ENCODE assay signal across 21 cellular contexts in the genomic region with DNA sequence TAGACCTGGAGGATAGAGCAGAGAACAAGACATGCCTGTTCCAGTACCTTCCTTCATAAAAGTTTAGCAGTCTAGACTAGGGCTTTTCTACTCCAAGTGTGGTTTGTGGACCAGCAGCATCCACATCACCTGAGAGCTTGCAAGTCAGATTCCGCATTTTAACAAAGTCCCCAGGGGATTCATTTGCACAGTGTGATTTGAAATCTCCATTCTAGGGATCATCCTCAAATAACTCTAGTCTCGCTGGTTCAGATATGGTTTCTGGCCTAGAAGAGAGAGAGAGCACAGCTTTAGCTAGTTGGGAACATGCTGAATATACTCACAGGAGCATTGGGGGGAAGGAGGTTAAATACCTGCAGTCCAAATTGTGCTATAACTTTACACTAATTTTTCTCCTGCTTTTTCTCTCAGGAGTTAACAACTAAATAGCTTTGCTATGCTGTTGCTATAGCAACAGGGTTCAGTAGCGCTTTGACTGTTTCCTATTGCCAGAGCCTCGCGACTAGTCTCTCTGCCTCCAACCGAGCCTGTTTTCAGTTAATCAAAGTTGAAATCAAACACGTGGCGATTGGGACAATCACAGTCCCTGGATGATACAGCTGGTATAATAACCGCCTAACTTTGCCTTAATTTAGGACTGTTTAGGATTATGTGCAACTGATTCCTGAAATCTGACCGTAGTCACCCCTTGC.
DNase-seq lines count a peak whose midpoint lies in the region; ATAC-seq, FAIRE-seq and TF ChIP-seq lines count a peak whose summit lies in the region.
"Had no signal": no experiment of that assay in that cellular context is flagged by ENCODE, and none has a peak within 500 bp of the region (broad histone marks: within the 10 kb centered on the region; RNA-seq: fewer than 3 reads in every experiment).

No MANE protein-coding gene starts in this region.

- DNase-seq in NCI-H1417 (lab: John Stamatoyannopoulos, UW) (peak in 2 of 3 experiments; percentile 12 to 57), NCI-H1417 treated with DMSO at 0.1 percent for 48 hours (lab: John Stamatoyannopoulos, UW) (no peak), Karpas-422 (peak; percentile 79), H1 (ENCODE audit: low read depth in 1 of 2, low spot score in 2 of 2) (no peak), osteoblast (ENCODE audit: insufficient read length, low spot score, missing footprints) (peak; percentile 69), left lung (no peak)
- DNase-seq: activated B cell treated with CpG ODN at 0.5 μM for 24 hours; activated CD4-positive, alpha-beta T cell treated with anti-CD3 and anti-CD28 coated beads, Interleukin-2, amount 50 U/mL, for 48 hours; activated gamma-delta T cell treated with Interleukin-2 at 50 U/mL for 16 hours; Calu3; islet precursor cell; NCI-H1092 treated with DMSO at 0.1 percent for 48 hours; NCI-H2107; NK-92 treated with Interleukin-12 subunit alpha and Interleukin-12 subunit beta, amount 100 ng/mL, for 24 hours; Peyer's patch had no signal

- CTCF ChIA-PET in H1 (lab: Charles Lee; ENCODE audit: partially characterized antibody), result interaction anchor here (1.0 to 4.9 kb wide), 4 partner anchors 11 to 126 kb away, joined by 3 to 36 read pairs (median 11); no protein-coding TSS in a partner anchor

- no peak overlapping the region for H4K8ac ChIP-seq in H1 (ENCODE audit: extremely low read depth, insufficient read depth, low read length)

- no peak overlapping the region for H3K14ac ChIP-seq in H1 (ENCODE audit: insufficient read length)

- peak; percentile 13 for FAIRE-seq in H1 (lab: Jason Lieb, UNC)
- FAIRE-seq: A204.1, G401.6 had no signal

- no peak overlapping the region for H2BK5ac ChIP-seq in H1 (ENCODE audit: low read depth, low read length)

- H3K9me2 ChIP-seq in Karpas-422 (replicated peaks; ENCODE audit: insufficient read depth, low read length), result no peaks in the 10 kb centered on the region

- H2BK20ac ChIP-seq in H1 (ENCODE audit: low read length), result no peak overlapping the region

- no peak overlapping the region for H2BK15ac ChIP-seq in H1 (ENCODE audit: low read length)

- no peaks in the 10 kb centered on the region for H4K20me1 ChIP-seq in Karpas-422 (ENCODE audit: insufficient read depth, low read depth, low read length)
- no peaks in the 10 kb centered on the region for H4K20me1 ChIP-seq in H1 (replicated peaks in 1 of 2; ENCODE audit: control insufficient read depth in 1 of 2, insufficient read depth in 2 of 2, low read length in 2 of 2)
- H4K20me1 ChIP-seq in osteoblast (ENCODE audit: insufficient read depth, low read length), result no peaks in the 10 kb centered on the region
- H4K20me1 ChIP-seq: BLaER1 had no signal

- no peak overlapping the region for H2BK12ac ChIP-seq in H1 (ENCODE audit: low read depth, low read length)

- H3K4me2 ChIP-seq in Karpas-422 (ENCODE audit: low read depth, low read length, poor library complexity, severe bottlenecking) (peak overlapping the region; percentile 50), H1 (ENCODE audit: insufficient read depth in 1 of 2, low read depth in 2 of 2, low read length in 2 of 2) (no peak overlapping the region; a peak in 1 of 4 replicates), osteoblast (ENCODE audit: insufficient read depth, low read length) (no peak overlapping the region)
- H3K4me2 ChIP-seq: BLaER1 had no signal

- no peak overlapping the region for H3K18ac ChIP-seq in H1 (ENCODE audit: extremely low read depth, low read length)

- WGBS in H1 (ENCODE audit: extremely low coverage in 1 of 2, insufficient coverage in 1 of 2, insufficient read length in 1 of 2, insufficient replicate concordance in 2 of 2, low coverage in 1 of 2, low lambda C conversion rate in 2 of 2, missing lambda C conversion rate in 1 of 2), 2 experiments, result 42% methylated on average over 10 of the region's 10 CpGs; no CpG with 5 or more reads in 1 of the 2 experiments

- TF ChIP-seq CTCF in H1 (IDR thresholded peaks at IDR 0.05; ENCODE audit: control extremely low read depth in 1 of 3, insufficient read depth in 1 of 3, low read depth in 1 of 3, low read length in 3 of 3), result no peak
- no peak for TF ChIP-seq CTCF in osteoblast (IDR thresholded peaks at IDR 0.05; ENCODE audit: extremely low read depth, low read depth, low read length)
- TF ChIP-seq CTCF in left lung (IDR thresholded peaks at IDR 0.05), result no peak

- intact Hi-C loops in left lung (cut with DNase I), result no loop called here

- no peak overlapping the region for H2AFZ ChIP-seq in Karpas-422 (ENCODE audit: low read length)
- no peak overlapping the region for H2AFZ ChIP-seq in H1 (ENCODE audit: low read length)
- no peak overlapping the region for H2AFZ ChIP-seq in osteoblast (ENCODE audit: low read length)

- no peaks in the 10 kb centered on the region for H3K23me2 ChIP-seq in H1 (ENCODE audit: low read depth, low read length)

- no peak overlapping the region for H3K56ac ChIP-seq in H1 (replicated peaks; ENCODE audit: insufficient read length, low read depth, low read length)

- H3K9ac ChIP-seq in Karpas-422 (ENCODE audit: low read length) (no peak overlapping the region), H1 (replicated peaks in 1 of 4; ENCODE audit: extremely low read depth in 1 of 4, low read depth in 3 of 4, low read length in 3 of 4) (no peak overlapping the region)
- H3K9ac ChIP-seq: BLaER1 had no signal

- H3K79me1 ChIP-seq in H1 (ENCODE audit: low read depth, low read length), result no peaks in the 10 kb centered on the region

- H3K27me3 ChIP-seq in Karpas-422 (ENCODE audit: low read length) (peaks cover 2% of the 10 kb centered on the region; the same call in 1 of the 2 replicates), H1 (replicated peaks in 1 of 4; ENCODE audit: control insufficient read depth in 3 of 4, extremely low read depth in 1 of 4, insufficient read depth in 3 of 4, low read length in 3 of 4) (peaks cover 0 to 3% (median 1%) of the 10 kb centered on the region in 4 experiments; a peak in 2 of 7 replicates), osteoblast (ENCODE audit: insufficient read depth, low read length) (peaks cover 9% of the 10 kb centered on the region), left lung (no peaks in the 10 kb centered on the region)
- H3K27me3 ChIP-seq: BLaER1, Peyer's patch had no signal

- H3K4me3 ChIP-seq in Karpas-422 (ENCODE audit: low read length), result no peak overlapping the region
- no peak overlapping the region for H3K4me3 ChIP-seq in H1 (ENCODE audit: extremely low read depth in 1 of 4, insufficient read depth in 2 of 4, low read depth in 3 of 4, low read length in 4 of 4)
- H3K4me3 ChIP-seq in osteoblast (ENCODE audit: insufficient read depth, low read length), result no peak overlapping the region
- H3K4me3 ChIP-seq in left lung, result no peak overlapping the region
- H3K4me3 ChIP-seq: BLaER1, Peyer's patch had no signal

- no peak overlapping the region for H4K5ac ChIP-seq in H1 (ENCODE audit: insufficient read length, low read depth, low read length)

- H2AK5ac ChIP-seq in H1 (ENCODE audit: low read depth, low read length), result no peak overlapping the region

- TF ChIP-seq EP300 in H1 (IDR thresholded peaks at IDR 0.05; ENCODE audit: borderline replicate concordance in 1 of 2, low read depth in 2 of 2, low read length in 2 of 2), result no peak

- H4K91ac ChIP-seq in H1 (replicated peaks; ENCODE audit: insufficient read length, low read length), result no peak overlapping the region

- no peak for ATAC-seq in GM19035 (IDR thresholded peaks at IDR 0.05; ENCODE audit: unreplicated experiment)
- ATAC-seq in GM21367 (IDR thresholded peaks at IDR 0.05; ENCODE audit: unreplicated experiment), result no peak
- ATAC-seq in left lung, result no peak
- ATAC-seq: sciatic nerve had no signal

- H3K79me2 ChIP-seq in Karpas-422 (ENCODE audit: low read length) (no peaks in the 10 kb centered on the region), H1 (ENCODE audit: control insufficient read depth in 1 of 2, insufficient read depth in 2 of 2, low read length in 2 of 2) (no peaks in the 10 kb centered on the region), osteoblast (ENCODE audit: insufficient read depth, low read length) (no peaks in the 10 kb centered on the region)

- H3K27ac ChIP-seq in Karpas-422 (ENCODE audit: low read length) (no peak overlapping the region), H1 (ENCODE audit: low read depth, low read length) (no peak overlapping the region), osteoblast (ENCODE audit: low read depth, low read length) (no peak overlapping the region), left lung (no peak overlapping the region)
- H3K27ac ChIP-seq: BLaER1, Peyer's patch had no signal

- no peak for TF ChIP-seq RAD21 in H1 (IDR thresholded peaks at IDR 0.05 in 1 of 2, conservative IDR thresholded peaks at IDR 0.05 in 1 of 2; ENCODE audit: low read depth in 2 of 2, low read length in 2 of 2)

- TF ChIP-seq POLR2A in H1 (IDR thresholded peaks at IDR 0.05; ENCODE audit: control extremely low read depth in 1 of 2, low read depth in 2 of 2, low read length in 2 of 2), result no peak

- no peaks in the 10 kb centered on the region; the same call in 1 of the 2 replicates for H3K9me3 ChIP-seq in Karpas-422 (ENCODE audit: low read length)
- peaks cover 3 to 5% of the 10 kb centered on the region in 2 experiments; a peak in 1 of 4 replicates for H3K9me3 ChIP-seq in H1 (ENCODE audit: insufficient read depth in 2 of 2, low read depth in 1 of 2, low read length in 1 of 2)
- no peaks in the 10 kb centered on the region for H3K9me3 ChIP-seq in osteoblast (ENCODE audit: low read depth, low read length)
- no peaks in the 10 kb centered on the region for H3K9me3 ChIP-seq in left lung

- POLR2A ChIA-PET in H1 (lab: Charles Lee; ENCODE audit: partially characterized antibody), result no interaction called here

- H3K36me3 ChIP-seq in Karpas-422 (ENCODE audit: insufficient read depth, low read length) (no peaks in the 10 kb centered on the region), H1 (ENCODE audit: control insufficient read depth in 2 of 4, insufficient read depth in 4 of 4, low read length in 3 of 4) (no peaks in the 10 kb centered on the region), osteoblast (ENCODE audit: insufficient read depth, low read length) (no peaks in the 10 kb centered on the region), left lung (no peaks in the 10 kb centered on the region)
- H3K36me3 ChIP-seq: BLaER1, Peyer's patch had no signal

- no peak overlapping the region for H3K4ac ChIP-seq in H1 (replicated peaks; ENCODE audit: insufficient read length, low read depth, low read length)

- peaks cover 21% of the 10 kb centered on the region for H3K4me1 ChIP-seq in Karpas-422 (ENCODE audit: low read length)
- peaks cover 0 to 8% (median 2%) of the 10 kb centered on the region in 4 experiments; a peak in 1 of 7 replicates for H3K4me1 ChIP-seq in H1 (replicated peaks in 1 of 4; ENCODE audit: control insufficient read depth in 3 of 4, insufficient read depth in 4 of 4, low read length in 3 of 4)
- no peaks in the 10 kb centered on the region for H3K4me1 ChIP-seq in osteoblast (ENCODE audit: insufficient read depth, low read length)
- H3K4me1 ChIP-seq in left lung, result no peaks in the 10 kb centered on the region
- H3K4me1 ChIP-seq: BLaER1, Peyer's patch had no signal

- no peak overlapping the region for H2BK120ac ChIP-seq in H1 (replicated peaks; ENCODE audit: low read depth, low read length)

- no peak overlapping the region for H3K23ac ChIP-seq in H1 (ENCODE audit: insufficient read length)

TF ChIP-seq in H1, 55 proteins besides CTCF, POLR2A, EP300 and RAD21 (continues in another document):
- no peak for TF ChIP-seq KDM5A (IDR thresholded peaks at IDR 0.05; ENCODE audit: low read length)

Comparison
In these comparisons a context has a peak if more than half of its experiments do, and no peak if none do; other contexts are left out.
1. DNase-seq: peak in NCI-H1417 (2 of 3), Karpas-422 (single experiment) and osteoblast (single experiment); none in NCI-H1417 treated with DMSO at 0.1 percent for 48 hours (single experiment), H1 (0 of 2) and left lung (0 of 2).